8 cellular contexts compared by ENCODE assay signal in the genomic region with DNA sequence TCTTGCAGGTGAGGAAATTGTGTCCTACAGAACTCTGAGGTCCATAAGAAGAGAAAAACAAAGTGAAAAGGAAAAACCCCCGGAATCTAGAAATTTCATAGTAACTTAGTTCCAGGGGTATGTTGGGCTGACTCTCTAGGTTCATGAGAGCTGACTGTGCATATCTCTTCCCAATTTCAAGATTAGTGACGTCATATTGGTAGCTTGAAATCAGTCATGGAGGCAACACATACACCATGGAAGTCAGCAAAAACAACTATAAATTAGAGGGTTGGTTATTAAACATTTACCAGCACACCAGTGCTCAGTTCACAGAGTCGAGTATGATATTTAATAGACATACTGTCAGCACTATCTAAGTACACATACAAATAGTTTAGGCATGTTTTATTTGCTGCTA. TPM values are rescaled to one million over a fixed set of nuclear protein-coding genes. Genes with fewer than 3 reads are reported as not detected.
"Had no signal": no experiment of that assay in that cellular context is flagged by ENCODE, and none has a peak within 500 bp of the region (broad histone marks: within the 10 kb centered on the region; RNA-seq: fewer than 3 reads in every experiment).

No MANE protein-coding gene starts in this region.

- FAIRE-seq: HTR-8/SVneo had no signal

- H3K27ac ChIP-seq: GM23248 had no signal

- H3K4me1 ChIP-seq: HAP-1 had no signal

- ATAC-seq: HCT116 had no signal

- DNase-seq: GM23248, GOT3, H7, KG1 had no signal

- H2AFZ ChIP-seq: GM23248 had no signal

- H3K36me3 ChIP-seq: HAP-1 had no signal

- H3K4me3 ChIP-seq: GM23248, HAP-1 had no signal

- H3K9ac ChIP-seq: GM23248 had no signal

- H3K9me3 ChIP-seq: HAP-1 had no signal

RNA-seq across cellular contexts. Expression of a gene that starts 49.8 kb away (rescaled TPM):
- total RNA-seq: HT-29 had no signal
